22 cellular contexts compared by ENCODE assay signal in genomic region chr4:105607876-105608275, GRCh38. TPM values are rescaled to one million over a fixed set of nuclear protein-coding genes. Genes with fewer than 3 reads are reported as not detected.
"Had no signal": no experiment of that assay in that cellular context is flagged by ENCODE, and none has a peak within 500 bp of the region (broad histone marks: within the 10 kb centered on the region; RNA-seq: fewer than 3 reads in every experiment).

No MANE protein-coding gene starts in this region.

- DNase-seq: dermis blood vessel endothelial cell; dorsolateral prefrontal cortex; effector CD4-positive, alpha-beta T cell; effector memory CD4-positive, alpha-beta T cell; foreskin keratinocyte; heart left ventricle; hypothalamus; immature natural killer cell; islet precursor cell; left cardiac atrium; left lung; left ventricle myocardium superior; lower lobe of right lung; mesenchymal stem cell; mucosa of descending colon; naive B cell had no signal

- H3K4me2 ChIP-seq: hepatocyte had no signal

- H3K79me2 ChIP-seq: hepatocyte had no signal

- H3K4me3 ChIP-seq: coronary artery, dorsolateral prefrontal cortex, esophagus muscularis mucosa, gastroesophageal sphincter, heart left ventricle, hepatocyte, left lung, lower lobe of right lung, mucosa of descending colon had no signal

- H2AFZ ChIP-seq: hepatocyte had no signal

- ATAC-seq: foreskin keratinocyte, gastroesophageal sphincter, heart left ventricle, left cardiac atrium, left lung, left ventricle myocardium superior, lower lobe of right lung, mucosa of descending colon had no signal

- H3K36me3 ChIP-seq: esophagus muscularis mucosa, gastroesophageal sphincter, heart left ventricle, left lung, lower lobe of right lung had no signal

- H3K4me1 ChIP-seq: esophagus muscularis mucosa, foreskin keratinocyte, gastroesophageal sphincter, left lung had no signal

- H3K27ac ChIP-seq: coronary artery, dorsolateral prefrontal cortex, esophagus muscularis mucosa, foreskin keratinocyte, gastroesophageal sphincter, heart left ventricle, hepatocyte, left lung, lower lobe of right lung had no signal

- H3K27me3 ChIP-seq: dorsolateral prefrontal cortex, esophagus muscularis mucosa, foreskin keratinocyte, gastroesophageal sphincter, heart left ventricle, hepatocyte, left lung had no signal

- H3K9me3 ChIP-seq: esophagus muscularis mucosa, gastroesophageal sphincter, left lung, lower lobe of right lung, mucosa of descending colon had no signal

RNA-seq across cellular contexts. Expression of gene ARHGEF38, which starts 55.5 kb away (rescaled TPM):
- polyA plus RNA-seq: endothelial cell of umbilical vein, fibroblast of lung, foreskin keratinocyte, heart left ventricle, immature natural killer cell had no signal
